In genomic region chr19:19113040-19113541, GRCh38 we compare ENCODE assay signal across 12 cellular contexts. TPM values are rescaled to one million over a fixed set of nuclear protein-coding genes. Genes with fewer than 3 reads are reported as not detected.
DNase-seq lines count a peak whose midpoint lies in the region; ATAC-seq, FAIRE-seq and TF ChIP-seq lines count a peak whose summit lies in the region.
"Had no signal": no experiment of that assay in that cellular context is flagged by ENCODE, and none has a peak within 500 bp of the region (broad histone marks: within the 10 kb centered on the region; RNA-seq: fewer than 3 reads in every experiment).

No MANE protein-coding gene starts in this region.

- no peak overlapping the region for H2BK5ac ChIP-seq in H1 (ENCODE audit: low read depth, low read length)

- H2BK120ac ChIP-seq in H1 (replicated peaks; ENCODE audit: low read depth, low read length): no peak overlapping the region

- H3K23me2 ChIP-seq in H1 (ENCODE audit: low read depth, low read length): peaks cover 6% of the 10 kb centered on the region; the same call in 1 of the 2 replicates

- H3K56ac ChIP-seq in H1 (replicated peaks; ENCODE audit: insufficient read length, low read depth, low read length): no peak overlapping the region

- ATAC-seq in stimulated activated memory B cell treated with anti-CD40 and anti-IgM and Interleukin-4, amounts not matched to agents 10 μg/mL and 1 μg/mL and 100 μg/mL, for 72 hours: no peak
- no peak for ATAC-seq in GM18511 (IDR thresholded peaks at IDR 0.05; ENCODE audit: unreplicated experiment)
- ATAC-seq in HG03432 (IDR thresholded peaks at IDR 0.05; ENCODE audit: unreplicated experiment): no peak

- H3K9me3 Mint-ChIP-seq in stimulated activated memory B cell treated with anti-CD40 and anti-IgM and Interleukin-4, amounts not matched to agents 10 μg/mL and 1 μg/mL and 100 μg/mL, for 72 hours: no peaks in the 10 kb centered on the region

- H3K36me3 ChIP-seq in NT2/D1 (ENCODE audit: insufficient read depth, insufficient read length, low read length): peaks cover 7% of the 10 kb centered on the region
- no peaks in the 10 kb centered on the region for H3K36me3 ChIP-seq in H1 (ENCODE audit: control insufficient read depth in 2 of 4, insufficient read depth in 4 of 4, low read length in 3 of 4)
- H3K36me3 ChIP-seq: neutrophil had no signal

- CTCF ChIA-PET in H1 (lab: Charles Lee; ENCODE audit: partially characterized antibody): interaction anchor here (0.9 to 1.2 kb wide), 3 partner anchors 26 to 62 kb away, joined by 3 to 4 read pairs (median 3); no protein-coding TSS in a partner anchor

- peaks cover 40% of the 10 kb centered on the region for H3K4me1 Mint-ChIP-seq in stimulated activated memory B cell treated with anti-CD40 and anti-IgM and Interleukin-4, amounts not matched to agents 10 μg/mL and 1 μg/mL and 100 μg/mL, for 72 hours

- 49% methylated on average over 4 of the region's 4 CpGs; no CpG with 5 or more reads in 1 of the 2 experiments for WGBS in H1 (ENCODE audit: extremely low coverage in 1 of 2, insufficient coverage in 1 of 2, insufficient read length in 1 of 2, insufficient replicate concordance in 2 of 2, low coverage in 1 of 2, low lambda C conversion rate in 2 of 2, missing lambda C conversion rate in 1 of 2), 2 experiments

- peaks cover 33% of the 10 kb centered on the region for H3K27me3 ChIP-seq in NT2/D1 (ENCODE audit: insufficient read depth, insufficient read length)
- 0 out of 7 replicates have a peak, but pooled peaks cover 0 to 2% (median 0%) of the 10 kb centered on the region in 4 experiments for H3K27me3 ChIP-seq in H1 (replicated peaks in 1 of 4; ENCODE audit: control insufficient read depth in 3 of 4, extremely low read depth in 1 of 4, insufficient read depth in 3 of 4, low read length in 3 of 4)

- H3K27ac ChIP-seq in H1 (ENCODE audit: low read depth, low read length): no peak overlapping the region
- H3K27ac ChIP-seq: neutrophil had no signal

- H3K4me1 ChIP-seq in NT2/D1 (ENCODE audit: insufficient read depth, insufficient read length) (peaks cover 11% of the 10 kb centered on the region), H1 (replicated peaks in 1 of 4; ENCODE audit: control insufficient read depth in 3 of 4, insufficient read depth in 4 of 4, low read length in 3 of 4) (peaks cover 0 to 3% (median 2%) of the 10 kb centered on the region in 4 experiments; a peak in 4 of 7 replicates)

- no peak overlapping the region for H3K4me3 ChIP-seq in NT2/D1 (ENCODE audit: insufficient read length, low read depth)
- no peak overlapping the region for H3K4me3 ChIP-seq in H1 (ENCODE audit: extremely low read depth in 1 of 4, insufficient read depth in 2 of 4, low read depth in 3 of 4, low read length in 4 of 4)

- FAIRE-seq in H1 (lab: Jason Lieb, UNC): no peak
- FAIRE-seq: A204.1 had no signal

- no peak overlapping the region for H3K14ac ChIP-seq in H1 (ENCODE audit: insufficient read length)

- peak overlapping the region; percentile 58; the same call in 1 of the 2 replicates for H4K8ac ChIP-seq in H1 (ENCODE audit: extremely low read depth, insufficient read depth, low read length)

- no peak overlapping the region for H2BK15ac ChIP-seq in H1 (ENCODE audit: low read length)

- no peak overlapping the region for H4K91ac ChIP-seq in H1 (replicated peaks; ENCODE audit: insufficient read length, low read length)

- peak overlapping the region; percentile 53 for H3K9ac ChIP-seq in NT2/D1 (ENCODE audit: insufficient read length, low read depth)
- no peak overlapping the region for H3K9ac ChIP-seq in H1 (replicated peaks in 1 of 4; ENCODE audit: extremely low read depth in 1 of 4, low read depth in 3 of 4, low read length in 3 of 4)

- no peak overlapping the region for H2BK12ac ChIP-seq in H1 (ENCODE audit: low read depth, low read length)

- peak; percentile 13 to 23; a peak in 1 of 4 replicates for TF ChIP-seq RAD21 in H1 (IDR thresholded peaks at IDR 0.05 in 1 of 2, conservative IDR thresholded peaks at IDR 0.05 in 1 of 2; ENCODE audit: low read depth in 2 of 2, low read length in 2 of 2)

- no peak overlapping the region for H2BK20ac ChIP-seq in H1 (ENCODE audit: low read length)

- TF ChIP-seq CTCF in H1 (IDR thresholded peaks at IDR 0.05; ENCODE audit: control extremely low read depth in 1 of 3, insufficient read depth in 1 of 3, low read depth in 1 of 3, low read length in 3 of 3): peak in 1 of 3 experiments; percentile 25; a peak in 2 of 4 replicates

- H3K4ac ChIP-seq in H1 (replicated peaks; ENCODE audit: insufficient read length, low read depth, low read length): no peak overlapping the region

- POLR2A ChIA-PET in H1 (lab: Charles Lee; ENCODE audit: partially characterized antibody): interaction anchor here (0.6 kb wide), 1 partner anchor 160 kb away, joined by 5 read pairs; no protein-coding TSS in a partner anchor

- H3K79me1 ChIP-seq in H1 (ENCODE audit: low read depth, low read length): no peaks in the 10 kb centered on the region

- no peak for TF ChIP-seq POLR2A in H1 (IDR thresholded peaks at IDR 0.05; ENCODE audit: control extremely low read depth in 1 of 2, low read depth in 2 of 2, low read length in 2 of 2)

- H3K36me3 Mint-ChIP-seq in stimulated activated memory B cell treated with anti-CD40 and anti-IgM and Interleukin-4, amounts not matched to agents 10 μg/mL and 1 μg/mL and 100 μg/mL, for 72 hours: peaks cover 6% of the 10 kb centered on the region

- no peak overlapping the region for H2AK5ac ChIP-seq in H1 (ENCODE audit: low read depth, low read length)

- no peak overlapping the region for H3K18ac ChIP-seq in H1 (ENCODE audit: extremely low read depth, low read length)

- H3K23ac ChIP-seq in H1 (ENCODE audit: insufficient read length): no peak overlapping the region

- no peaks in the 10 kb centered on the region for H3K27me3 Mint-ChIP-seq in stimulated activated memory B cell treated with anti-CD40 and anti-IgM and Interleukin-4, amounts not matched to agents 10 μg/mL and 1 μg/mL and 100 μg/mL, for 72 hours

- no peak overlapping the region for H3K4me3 Mint-ChIP-seq in stimulated activated memory B cell treated with anti-CD40 and anti-IgM and Interleukin-4, amounts not matched to agents 10 μg/mL and 1 μg/mL and 100 μg/mL, for 72 hours

- TF ChIP-seq EP300 in H1 (IDR thresholded peaks at IDR 0.05; ENCODE audit: borderline replicate concordance in 1 of 2, low read depth in 2 of 2, low read length in 2 of 2): no peak

- H4K5ac ChIP-seq in H1 (ENCODE audit: insufficient read length, low read depth, low read length): no peak overlapping the region

- no peak overlapping the region for H2AFZ ChIP-seq in H1 (ENCODE audit: low read length)

- H3K4me2 ChIP-seq in H1 (ENCODE audit: insufficient read depth in 1 of 2, low read depth in 2 of 2, low read length in 2 of 2): no peak overlapping the region

- H3K27ac Mint-ChIP-seq in stimulated activated memory B cell treated with anti-CD40 and anti-IgM and Interleukin-4, amounts not matched to agents 10 μg/mL and 1 μg/mL and 100 μg/mL, for 72 hours: peak overlapping the region; percentile 62

- H4K20me1 ChIP-seq in H1 (replicated peaks in 1 of 2; ENCODE audit: control insufficient read depth in 1 of 2, insufficient read depth in 2 of 2, low read length in 2 of 2): peaks cover 0 to 4% of the 10 kb centered on the region in 2 experiments

- H3K79me2 ChIP-seq in H1 (ENCODE audit: control insufficient read depth in 1 of 2, insufficient read depth in 2 of 2, low read length in 2 of 2): no peaks in the 10 kb centered on the region

- DNase-seq in NCI-H2227 (lab: John Stamatoyannopoulos, UW; ENCODE audit: unreplicated experiment): peak; percentile 24
- DNase-seq in NCI-H2227 treated with DMSO at 0.1 percent for 48 hours (lab: John Stamatoyannopoulos, UW): no peak
- DNase-seq in NT2/D1 (ENCODE audit: low read depth, low spot score): no peak
- peak in 1 of 2 experiments; percentile 71 for DNase-seq in H1 (ENCODE audit: low read depth in 1 of 2, low spot score in 2 of 2)
- DNase-seq in D341Med (ENCODE audit: low spot score): no peak
- DNase-seq: activated CD4-positive, CD25-positive, alpha-beta regulatory T cell; effector CD8-positive, alpha-beta T cell had no signal

- H3K9me3 ChIP-seq in NT2/D1 (ENCODE audit: insufficient read depth, low read length) (no peaks in the 10 kb centered on the region), H1 (ENCODE audit: insufficient read depth in 2 of 2, low read depth in 1 of 2, low read length in 1 of 2) (no peaks in the 10 kb centered on the region)
- H3K9me3 ChIP-seq: neutrophil had no signal

TF ChIP-seq in H1, 55 proteins besides CTCF, POLR2A, EP300 and RAD21 (continues in another document):
- TF ChIP-seq NANOG (IDR thresholded peaks at IDR 0.05; ENCODE audit: insufficient read depth, low read depth, low read length, poor library complexity, severe bottlenecking): no peak

RNA-seq across cellular contexts. Expression of gene TMEM161A, which starts 25.2 kb away (rescaled TPM):
- total RNA-seq in H1 (2021; fragmentation: NEBNext Ultra II Directional; extraction: Animal tissue kit (Norgen Biotek cat#: 25700)): 41.9 and 47.8 TPM in 2 replicates
- 103 and 153 TPM in 2 replicates for polyA plus RNA-seq in H1 (2011; rRNA removed)
- polyA plus RNA-seq in H1 (2011; cell fraction: cytosol; rRNA removed): 80.8 TPM
- 202 TPM for polyA plus RNA-seq in H1 (2011; cell fraction: nucleus; rRNA removed)
- 26.3 to 50.2 TPM (median 47.7 TPM) in 4 replicates for polyA plus RNA-seq in H1 (2012, experiment 1 of 2)
- polyA plus RNA-seq in H1 (2012, experiment 2 of 2): 46.4 TPM
- polyA plus RNA-seq in H1 (2013, experiment 1 of 2): 62.3 TPM
- polyA plus RNA-seq in H1 (2013, experiment 2 of 2): 53.9 TPM
- 46.0 and 81.2 TPM in 2 replicates for polyA minus RNA-seq in H1 (2011; rRNA and poly(A)+ RNA removed)
- 40.2 TPM for polyA minus RNA-seq in H1 (2011; cell fraction: cytosol; rRNA and poly(A)+ RNA removed)
- polyA minus RNA-seq in H1 (2011; cell fraction: nucleus; rRNA and poly(A)+ RNA removed): 34.3 TPM

RNA-seq across cellular contexts. Expression of gene SLC25A42, which starts 49.3 kb away (rescaled TPM):
- total RNA-seq in H1 (2021; fragmentation: NEBNext Ultra II Directional; extraction: Animal tissue kit (Norgen Biotek cat#: 25700)): 4.1 and 6.2 TPM in 2 replicates
- polyA plus RNA-seq in H1 (2011; rRNA removed): 5.9 and 10.5 TPM in 2 replicates
- polyA plus RNA-seq in H1 (2011; cell fraction: cytosol; rRNA removed): 8.0 TPM
- polyA plus RNA-seq in H1 (2011; cell fraction: nucleus; rRNA removed): 23.0 TPM
- 5.2 to 8.6 TPM (median 7.7 TPM) in 4 replicates for polyA plus RNA-seq in H1 (2012, experiment 1 of 2)
- polyA plus RNA-seq in H1 (2012, experiment 2 of 2): 7.8 TPM
- 5.2 TPM for polyA plus RNA-seq in H1 (2013, experiment 1 of 2)
- 4.3 TPM for polyA plus RNA-seq in H1 (2013, experiment 2 of 2)
- polyA minus RNA-seq in H1 (2011; rRNA and poly(A)+ RNA removed): 3.4 and 6.9 TPM in 2 replicates
- polyA minus RNA-seq in H1 (2011; cell fraction: cytosol; rRNA and poly(A)+ RNA removed): 3.6 TPM
- 5.3 TPM for polyA minus RNA-seq in H1 (2011; cell fraction: nucleus; rRNA and poly(A)+ RNA removed)

RNA-seq across cellular contexts. Expression of gene MEF2B, which starts 57.0 kb away (rescaled TPM):
- 2.8 and 4.1 TPM in 2 replicates for total RNA-seq in H1 (2021; fragmentation: NEBNext Ultra II Directional; extraction: Animal tissue kit (Norgen Biotek cat#: 25700))
- polyA plus RNA-seq in H1 (2011; rRNA removed): 3.7 and 17.8 TPM in 2 replicates
- 8.9 TPM for polyA plus RNA-seq in H1 (2011; cell fraction: cytosol; rRNA removed)
- polyA plus RNA-seq in H1 (2011; cell fraction: nucleus; rRNA removed): 17.1 TPM
- polyA plus RNA-seq in H1 (2012, experiment 1 of 2): 1.4 to 2.8 TPM (median 1.6 TPM) in 4 replicates
- polyA plus RNA-seq in H1 (2012, experiment 2 of 2): 1.7 TPM
- polyA plus RNA-seq in H1 (2013, experiment 1 of 2): 1.1 TPM
- 1.5 TPM for polyA plus RNA-seq in H1 (2013, experiment 2 of 2)
- polyA minus RNA-seq in H1 (2011; rRNA and poly(A)+ RNA removed): 0.76 and 2.1 TPM in 2 replicates
- not detected for polyA minus RNA-seq in H1 (2011; cell fraction: cytosol; rRNA and poly(A)+ RNA removed)
- polyA minus RNA-seq in H1 (2011; cell fraction: nucleus; rRNA and poly(A)+ RNA removed): 1.4 TPM
